16 cellular contexts compared by ENCODE assay signal in genomic region chr13:83880275-83881027, GRCh38. TPM values are rescaled to one million over a fixed set of nuclear protein-coding genes. Genes with fewer than 3 reads are reported as not detected.
A peak's percentile ranks its signal among the peaks of the same experiment; 100 is the strongest.
DNase-seq lines count a peak whose midpoint lies in the region; ATAC-seq and TF ChIP-seq lines count a peak whose summit lies in the region.
"Had no signal": no experiment of that assay in that cellular context is flagged by ENCODE, and none has a peak within 500 bp of the region (broad histone marks: within the 10 kb centered on the region; RNA-seq: fewer than 3 reads in every experiment).

No MANE protein-coding gene starts in this region.

- intact Hi-C loops in MCF 10A (cut with micrococcal nuclease) (no loop called here), breast epithelium (cut with DNase I; ENCODE audit: low total_unique reads) (no loop called here)

- H4K91ac ChIP-seq in mesenchymal stem cell (ENCODE audit: low read length) = no peak overlapping the region

- CTCF ChIA-PET in MCF 10A (lab: Yijun Ruan, JAX) = interaction anchor here (0.5 to 0.6 kb wide), 2 partner anchors 12 to 250 kb away, joined by 3 read pairs; no protein-coding TSS in a partner anchor

- no peaks in the 10 kb centered on the region for H3K9me3 ChIP-seq in breast epithelium
- peaks cover 3% of the 10 kb centered on the region for H3K9me3 ChIP-seq in mesenchymal stem cell (ENCODE audit: control insufficient read depth, low read length)
- H3K9me3 ChIP-seq in SJCRH30 (replicated peaks) = no peaks in the 10 kb centered on the region
- H3K9me3 ChIP-seq: left ventricle myocardium inferior, neutrophil, upper lobe of left lung had no signal

- H3K4me3 Mint-ChIP-seq in MCF 10A (ENCODE audit: unreplicated experiment) = peak overlapping the region; percentile 65
- H3K4me3 Mint-ChIP-seq in type B pancreatic cell = peak overlapping the region; percentile 86
- H3K4me3 Mint-ChIP-seq in stimulated activated naive CD8-positive, alpha-beta T cell treated with anti-CD3 and anti-CD28 coated beads, Interleukin-15, amount 100 ng/mL, for 72 hours = no peak overlapping the region
- H3K4me3 Mint-ChIP-seq: T-helper 2 cell treated with Interferon-gamma antibody and Interleukin-4, amounts not matched to agents 5 μg/mL and 100 μg/mL, for 36 hours had no signal

- no peak overlapping the region for H4K8ac ChIP-seq in mesenchymal stem cell (ENCODE audit: low read length)

- DNase-seq in MCF 10A (ENCODE audit: unreplicated experiment) (no peak), breast epithelium (ENCODE audit: low spot score in 2 of 2) (no peak), mesenchymal stem cell (no peak), type B pancreatic cell (ENCODE audit: extremely low spot score, unreplicated experiment) (peak; percentile 49), SJCRH30 (no peak), ACHN (no peak)
- DNase-seq in stimulated activated naive CD8-positive, alpha-beta T cell treated with anti-CD3 and anti-CD28 coated beads, Interleukin-15, amount 100 ng/mL, for 72 hours = no peak
- DNase-seq: activated CD4-positive, alpha-beta T cell treated with anti-CD3 and anti-CD28 coated beads, Interleukin-2, amount 50 U/mL, for 1 hour; DND-41; left ventricle myocardium inferior; NCI-H510A treated with DMSO at 0.1 percent for 48 hours; stimulated activated CD4-positive, alpha-beta T cell treated with anti-CD3 and anti-CD28 coated beads, Interleukin-12 subunit alpha, Interleukin-12 subunit beta, amount 100 ng/mL, for 4 hours; upper lobe of left lung had no signal

- H3K36me3 ChIP-seq in breast epithelium (no peaks in the 10 kb centered on the region), mesenchymal stem cell (ENCODE audit: control insufficient read depth in 1 of 2, insufficient read depth in 2 of 2, low read depth in 1 of 2, low read length in 2 of 2) (no peaks in the 10 kb centered on the region), SJCRH30 (0 out of 2 replicates have a peak, but pooled peaks cover 2% of the 10 kb centered on the region)
- H3K36me3 ChIP-seq: left ventricle myocardium inferior, neutrophil, upper lobe of left lung had no signal

- ATAC-seq in stimulated activated naive CD8-positive, alpha-beta T cell treated with anti-CD3 and anti-CD28 coated beads, Interleukin-15, amount 100 ng/mL, for 72 hours = no peak

- H2BK12ac ChIP-seq in mesenchymal stem cell (ENCODE audit: low read length in 2 of 2) = no peak overlapping the region

- no peak overlapping the region for H3K27ac ChIP-seq in breast epithelium
- H3K27ac ChIP-seq in cingulate gyrus (ENCODE audit: low read depth, low read length) = peak overlapping the region; percentile 92
- no peak overlapping the region for H3K27ac ChIP-seq in mesenchymal stem cell (ENCODE audit: low read length, poor library complexity, severe bottlenecking)
- H3K27ac ChIP-seq in SJCRH30 = no peak overlapping the region
- H3K27ac ChIP-seq: left ventricle myocardium inferior, neutrophil, upper lobe of left lung had no signal

- no peak overlapping the region for H2BK120ac ChIP-seq in mesenchymal stem cell (ENCODE audit: low read depth, low read length)

- H3K4me3 ChIP-seq in breast epithelium = peak overlapping the region in 1 of 3 donors; percentile 53
- peak overlapping the region in 1 of 2 experiments; percentile 61 for H3K4me3 ChIP-seq in mesenchymal stem cell (ENCODE audit: insufficient read depth in 1 of 2, low read depth in 1 of 2, low read length in 2 of 2)
- no peak overlapping the region for H3K4me3 ChIP-seq in SJCRH30
- H3K4me3 ChIP-seq: upper lobe of left lung had no signal

- peaks cover 5% of the 10 kb centered on the region for H3K36me3 Mint-ChIP-seq in MCF 10A (ENCODE audit: insufficient read depth, unreplicated experiment)
- H3K36me3 Mint-ChIP-seq in type B pancreatic cell = no peaks in the 10 kb centered on the region

- H2BK5ac ChIP-seq in mesenchymal stem cell (ENCODE audit: low read depth, low read length, poor library complexity, severe bottlenecking) = no peak overlapping the region

- no peak overlapping the region for H2BK15ac ChIP-seq in mesenchymal stem cell (ENCODE audit: low read depth, poor library complexity, severe bottlenecking)

- H3K18ac ChIP-seq in mesenchymal stem cell (ENCODE audit: low read depth in 1 of 2, low read length in 2 of 2) = no peak overlapping the region

- H3K4me1 Mint-ChIP-seq in MCF 10A (ENCODE audit: insufficient read depth, unreplicated experiment) = no peaks in the 10 kb centered on the region
- H3K4me1 Mint-ChIP-seq in type B pancreatic cell (ENCODE audit: unreplicated experiment) = peaks cover 7% of the 10 kb centered on the region
- peaks cover 34% of the 10 kb centered on the region for H3K4me1 Mint-ChIP-seq in stimulated activated naive CD8-positive, alpha-beta T cell treated with anti-CD3 and anti-CD28 coated beads, Interleukin-15, amount 100 ng/mL, for 72 hours

- no TSS peak for BruUV-seq in MCF 10A (replicated peaks; lab: Mats Ljungman, UMichigan)

- H3K4me1 ChIP-seq in breast epithelium (no peaks in the 10 kb centered on the region), mesenchymal stem cell (ENCODE audit: control insufficient read depth, insufficient read depth, low read depth, low read length) (peaks cover 20% of the 10 kb centered on the region), SJCRH30 (no peaks in the 10 kb centered on the region)

- H3K27ac Mint-ChIP-seq in MCF 10A (ENCODE audit: low read depth, unreplicated experiment) (no peak overlapping the region), type B pancreatic cell (no peak overlapping the region)
- H3K27ac Mint-ChIP-seq in stimulated activated naive CD8-positive, alpha-beta T cell treated with anti-CD3 and anti-CD28 coated beads, Interleukin-15, amount 100 ng/mL, for 72 hours = no peak overlapping the region
- H3K27ac Mint-ChIP-seq: T-helper 2 cell treated with Interferon-gamma antibody and Interleukin-4, amounts not matched to agents 5 μg/mL and 100 μg/mL, for 36 hours had no signal

- peak overlapping the region; percentile 65 for H3K4me2 ChIP-seq in mesenchymal stem cell (ENCODE audit: low read length, poor library complexity, severe bottlenecking)

- H3K9me3 Mint-ChIP-seq in MCF 10A (ENCODE audit: unreplicated experiment) (peaks cover 6% of the 10 kb centered on the region), type B pancreatic cell (no peaks in the 10 kb centered on the region)
- no peaks in the 10 kb centered on the region for H3K9me3 Mint-ChIP-seq in stimulated activated naive CD8-positive, alpha-beta T cell treated with anti-CD3 and anti-CD28 coated beads, Interleukin-15, amount 100 ng/mL, for 72 hours

- no peaks in the 10 kb centered on the region for H3K79me1 ChIP-seq in mesenchymal stem cell (replicated peaks; ENCODE audit: low read length, poor library complexity, severe bottlenecking)

- no peak overlapping the region for H3K14ac ChIP-seq in mesenchymal stem cell (ENCODE audit: low read length in 2 of 2)

- H3K27me3 Mint-ChIP-seq in MCF 10A (ENCODE audit: insufficient read depth, unreplicated experiment) (no peaks in the 10 kb centered on the region), type B pancreatic cell (peaks cover 87% of the 10 kb centered on the region)
- peaks cover 67% of the 10 kb centered on the region for H3K27me3 Mint-ChIP-seq in stimulated activated naive CD8-positive, alpha-beta T cell treated with anti-CD3 and anti-CD28 coated beads, Interleukin-15, amount 100 ng/mL, for 72 hours

- H3K23ac ChIP-seq in mesenchymal stem cell (ENCODE audit: low read length in 2 of 2) = no peak overlapping the region

- in situ Hi-C loops in ACHN (cut with HindIII; ENCODE audit: low pct_ligation_motif_present, low pct_unique_long_range_greater_than_20kb, low sequenced_read_pairs) = no loop called here

- H3K27me3 ChIP-seq in breast epithelium = peaks cover 0 to 53% of the 10 kb centered on the region in 2 donors
- peaks cover 15 to 55% of the 10 kb centered on the region in 2 experiments for H3K27me3 ChIP-seq in mesenchymal stem cell (ENCODE audit: control insufficient read depth in 1 of 2, insufficient read depth in 1 of 2, low read length in 2 of 2)
- H3K27me3 ChIP-seq in SJCRH30 = no peaks in the 10 kb centered on the region

- TF ChIP-seq CTCF in MCF 10A (IDR thresholded peaks at IDR 0.05; ENCODE audit: unreplicated experiment) (no peak), breast epithelium (IDR thresholded peaks at IDR 0.05) (no peak), type B pancreatic cell (conservative IDR thresholded peaks at IDR 0.05) (no peak)

- WGBS in mesenchymal stem cell = 57% methylated on average over 23 of the region's 23 CpGs

- no peak overlapping the region for H2AFZ ChIP-seq in mesenchymal stem cell (ENCODE audit: low read depth, low read length)

- H3K9ac ChIP-seq in mesenchymal stem cell (ENCODE audit: low read length) = no peak overlapping the region

- no peak overlapping the region for H3K4ac ChIP-seq in mesenchymal stem cell (ENCODE audit: low read depth in 1 of 2, low read length in 2 of 2)

- H2AK5ac ChIP-seq in mesenchymal stem cell (ENCODE audit: low read length, severe bottlenecking) = no peak overlapping the region

- POLR2A ChIA-PET in MCF 10A (lab: Yijun Ruan, JAX) = no interaction called here

- TF ChIP-seq POLR2A in breast epithelium (IDR thresholded peaks at IDR 0.05) = no peak

RNA-seq across cellular contexts. Expression of gene SLITRK1, which starts 1.8 kb away (rescaled TPM):
- total RNA-seq in MCF 10A (2022) (not detected in 2 replicates), breast epithelium (not detected), type B pancreatic cell (ENCODE audit: low replicate concordance) (2.1 and 5.4 TPM in 2 replicates)
- not detected for polyA plus RNA-seq in mesenchymal stem cell (2013, experiment 1 of 2)
- not detected for polyA plus RNA-seq in mesenchymal stem cell (2013, experiment 2 of 2)
- total RNA-seq in SJCRH30 (2014; rRNA removed; shearing (Covaris generic)) = not detected in 2 replicates
- total RNA-seq: left ventricle myocardium inferior, upper lobe of left lung had no signal

Comparison
In these comparisons a context has a peak if more than half of its experiments do, and no peak if none do; other contexts are left out.
1. H3K4me3 Mint-ChIP-seq: peak in MCF 10A (single experiment) and type B pancreatic cell (single experiment); none in stimulated activated naive CD8-positive, alpha-beta T cell treated with anti-CD3 and anti-CD28 coated beads, Interleukin-15, amount 100 ng/mL, for 72 hours (0 of 2).